1 cellular context compared by ENCODE assay signal in genomic region chr1:155596864-155597263, GRCh38.
TF ChIP-seq lines count a peak whose summit lies in the region.

No MANE protein-coding gene starts in this region.

TF ChIP-seq in GM23338, 12 proteins besides CTCF, POLR2A, EP300 and RAD21 (continued from another document):
- TF ChIP-seq ZNF462 (CRISPR knock-in tag; IDR thresholded peaks at IDR 0.05), result no peak
- TF ChIP-seq EZH2phosphoT487 (IDR thresholded peaks at IDR 0.05; ENCODE audit: unreplicated experiment), result no peak
